Comparison of ENCODE assay signal across 8 cellular contexts in the genomic region with DNA sequence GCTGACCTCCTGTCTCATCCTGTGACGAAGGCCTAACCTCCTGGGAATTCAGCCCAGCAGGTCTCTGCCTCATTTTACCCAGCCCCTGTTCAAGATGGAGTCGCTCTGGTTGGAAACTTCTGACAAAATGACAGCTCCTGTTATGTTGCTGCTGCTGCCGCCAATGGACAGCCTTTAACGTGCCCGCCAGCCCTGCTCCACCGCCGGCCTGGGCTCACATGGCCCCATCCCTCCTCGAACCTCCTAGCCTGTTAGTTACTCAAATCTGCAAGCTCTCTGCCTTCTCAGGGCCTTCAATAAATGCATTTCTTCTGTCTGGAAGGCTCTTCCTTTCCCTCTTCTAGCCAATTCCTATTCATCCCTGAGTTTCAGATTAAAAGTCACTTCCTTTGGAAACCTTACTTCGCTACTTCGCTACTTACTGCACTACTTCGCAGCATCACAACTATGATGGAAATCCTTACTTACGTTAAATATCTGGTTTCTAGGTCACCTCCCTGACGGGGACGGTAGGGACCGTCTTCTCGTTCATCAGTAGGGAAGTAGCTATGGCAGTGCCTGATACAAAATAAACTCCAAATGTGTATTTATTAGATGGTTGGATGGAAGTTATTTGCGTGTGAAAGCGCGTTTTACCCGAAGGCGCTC.
DNase-seq lines count a peak whose midpoint lies in the region; ATAC-seq lines count a peak whose summit lies in the region.

No MANE protein-coding gene starts in this region.

- peak; percentile 13 for ATAC-seq in GM18858 (IDR thresholded peaks at IDR 0.05; ENCODE audit: unreplicated experiment)
- peak; percentile 17 for ATAC-seq in central memory CD8-positive, alpha-beta T cell (replicated peaks; ENCODE audit: extremely low read depth, poor library complexity, severe bottlenecking)
- ATAC-seq in HG02763 (IDR thresholded peaks at IDR 0.05; ENCODE audit: unreplicated experiment), result no peak

- DNase-seq in Kasumi-1 (lab: John Stamatoyannopoulos, UW) (peak; percentile 69 to 82), SW480 (ENCODE audit: low spot score) (no peak), NCI-H1105 (lab: John Stamatoyannopoulos, UW) (no peak), inferior parietal cortex (ENCODE audit: extremely low spot score) (no peak)
- no peak for DNase-seq in central memory CD8-positive, alpha-beta T cell (ENCODE audit: low spot score in 2 of 2)

- peaks cover 23% of the 10 kb centered on the region for H3K4me1 ChIP-seq in muscle layer of colon (ENCODE audit: insufficient read depth, low read length)

- H3K27me3 Mint-ChIP-seq in central memory CD8-positive, alpha-beta T cell, result no peaks in the 10 kb centered on the region

- H3K36me3 Mint-ChIP-seq in central memory CD8-positive, alpha-beta T cell (ENCODE audit: insufficient read depth), result peaks cover 6% of the 10 kb centered on the region

- no peaks in the 10 kb centered on the region for H3K27me3 ChIP-seq in muscle layer of colon (ENCODE audit: control insufficient read depth in 1 of 2, insufficient read depth in 2 of 2, low read length in 2 of 2)

- peak overlapping the region; percentile 71 for H3K9ac ChIP-seq in muscle layer of colon (ENCODE audit: low read length)

- H3K27ac ChIP-seq in muscle layer of colon (ENCODE audit: low read depth, low read length), result peak overlapping the region; percentile 84

- peak overlapping the region; percentile 70 for H3K4me3 Mint-ChIP-seq in central memory CD8-positive, alpha-beta T cell

- H3K4me3 ChIP-seq in muscle layer of colon (ENCODE audit: low read depth in 1 of 2, low read length in 2 of 2), result peak overlapping the region; percentile 41 to 72

- no peak overlapping the region for H3K27ac Mint-ChIP-seq in central memory CD8-positive, alpha-beta T cell (ENCODE audit: low read depth)

- H3K9me3 ChIP-seq in muscle layer of colon (ENCODE audit: low read length), result no peaks in the 10 kb centered on the region

- H3K36me3 ChIP-seq in muscle layer of colon (ENCODE audit: insufficient read depth, low read length), result peaks cover 15% of the 10 kb centered on the region

- H3K4me1 Mint-ChIP-seq in central memory CD8-positive, alpha-beta T cell, result peaks cover 44% of the 10 kb centered on the region

- H3K9me3 Mint-ChIP-seq in central memory CD8-positive, alpha-beta T cell, result no peaks in the 10 kb centered on the region

Comparison
In these comparisons a context has a peak if more than half of its experiments do, and no peak if none do; other contexts are left out.
1. DNase-seq: peak in Kasumi-1 (2 of 2); none in central memory CD8-positive, alpha-beta T cell (0 of 2), SW480 (single experiment), NCI-H1105 (single experiment) and inferior parietal cortex (single experiment).